In genomic region chr17:75888484-75888883, GRCh38 we compare ENCODE assay signal across 1 cellular context.
TF ChIP-seq lines count a peak whose summit lies in the region.

No MANE protein-coding gene starts in this region.

TF ChIP-seq in GM23338, 12 proteins besides CTCF, POLR2A, EP300 and RAD21 (continued from another document):
- TF ChIP-seq ZNF462 (CRISPR knock-in tag; IDR thresholded peaks at IDR 0.05), result no peak
- no peak for TF ChIP-seq JUNB (IDR thresholded peaks at IDR 0.05; ENCODE audit: unreplicated experiment)
- TF ChIP-seq ZNF331 (CRISPR knock-in tag; IDR thresholded peaks at IDR 0.05; ENCODE audit: low read depth), result no peak
- TF ChIP-seq STAT1 (IDR thresholded peaks at IDR 0.05; ENCODE audit: unreplicated experiment), result no peak
- no peak for TF ChIP-seq POLR2AphosphoS5 (IDR thresholded peaks at IDR 0.05; ENCODE audit: low read depth)
- no peak for TF ChIP-seq EZH2 (IDR thresholded peaks at IDR 0.05; ENCODE audit: low read depth, unreplicated experiment)
- TF ChIP-seq REST (IDR thresholded peaks at IDR 0.05; ENCODE audit: unreplicated experiment), result no peak
- TF ChIP-seq ZNF114 (CRISPR knock-in tag; IDR thresholded peaks at IDR 0.05), result no peak
